6 cellular contexts compared by ENCODE assay signal in the genomic region with DNA sequence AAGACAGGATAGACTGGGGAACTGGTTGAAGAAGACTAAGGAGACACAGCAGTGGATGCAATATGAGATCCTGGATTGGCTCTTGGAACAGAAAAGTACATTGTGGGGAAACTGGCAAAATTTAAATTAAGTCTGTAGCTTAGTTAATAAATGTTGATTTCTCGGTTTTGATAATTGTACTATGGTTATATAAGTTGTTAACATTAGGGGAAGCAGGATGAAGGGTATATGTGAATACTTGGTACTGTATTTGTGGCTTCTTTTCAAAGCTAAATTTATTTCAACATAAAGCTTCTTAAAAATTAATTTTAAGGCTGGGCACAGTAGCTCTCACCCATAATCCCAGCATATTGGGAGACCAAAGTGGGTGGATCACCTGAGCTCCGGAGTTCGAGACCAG.
"Had no signal": no experiment of that assay in that cellular context is flagged by ENCODE, and none has a peak within 500 bp of the region (broad histone marks: within the 10 kb centered on the region; RNA-seq: fewer than 3 reads in every experiment).

No MANE protein-coding gene starts in this region.

- H3K27ac ChIP-seq: HL-60, KMS-11 had no signal

- H3K4me3 ChIP-seq: K562 had no signal

- DNase-seq: IMR-90, KBM-7, KG1 had no signal
